In genomic region chr19:20315543-20315942, GRCh38 we compare ENCODE assay signal across 23 cellular contexts.
DNase-seq lines count a peak whose midpoint lies in the region; ATAC-seq and TF ChIP-seq lines count a peak whose summit lies in the region.
"Had no signal": no experiment of that assay in that cellular context is flagged by ENCODE, and none has a peak within 500 bp of the region (broad histone marks: within the 10 kb centered on the region; RNA-seq: fewer than 3 reads in every experiment).

No MANE protein-coding gene starts in this region.

- intact Hi-C loops in PC-9 (cut with micrococcal nuclease; ENCODE audit: unreplicated experiment) = no loop called here
- intact Hi-C loops in right lobe of liver (cut with DNase I) = no loop called here
- intact Hi-C loops in uterus (cut with DNase I; ENCODE audit: low total_unique reads) = no loop called here

- no peak for ATAC-seq in SK-N-SH treated with all-trans-retinoic acid at 6 μM for 48 hours
- no peak for ATAC-seq in right lobe of liver
- ATAC-seq: Right ventricle myocardium inferior, T-cell had no signal

- TF ChIP-seq CTCF in 22Rv1 (IDR thresholded peaks at IDR 0.05) (no peak), PC-9 (conservative IDR thresholded peaks at IDR 0.05) (no peak), right lobe of liver (IDR thresholded peaks at IDR 0.05) (no peak), uterus (IDR thresholded peaks at IDR 0.05) (no peak)

- no peaks in the 10 kb centered on the region for H4K20me1 ChIP-seq in PC-9 (ENCODE audit: insufficient read depth)

- no peaks in the 10 kb centered on the region for H3F3A ChIP-seq in PC-9 (ENCODE audit: insufficient read depth, low read depth)

- H3K9me3 ChIP-seq in PC-9 (ENCODE audit: insufficient read depth, low read depth) (0 out of 2 replicates have a peak, but pooled peaks cover 4% of the 10 kb centered on the region), right lobe of liver (no peaks in the 10 kb centered on the region), uterus (no peaks in the 10 kb centered on the region)
- H3K9me3 ChIP-seq: BE2C had no signal

- H2AFZ ChIP-seq in PC-9 = no peak overlapping the region

- H3K27ac ChIP-seq in 22Rv1 (peak overlapping the region; percentile 65), PC-9 (no peak overlapping the region), right lobe of liver (no peak overlapping the region), uterus (no peak overlapping the region)
- H3K27ac ChIP-seq: HL-60, KMS-11, Peyer's patch, SK-N-MC had no signal

- H3K4me3 ChIP-seq in PC-9 (no peak overlapping the region), right lobe of liver (no peak overlapping the region), uterus (no peak overlapping the region)
- H3K4me3 ChIP-seq: Peyer's patch, SK-N-MC had no signal

- no peaks in the 10 kb centered on the region for H3K79me2 ChIP-seq in PC-9 (ENCODE audit: low read depth)

- no peaks in the 10 kb centered on the region for H3K4me1 ChIP-seq in PC-9 (replicated peaks; ENCODE audit: insufficient read depth)
- H3K4me1 ChIP-seq in right lobe of liver = no peaks in the 10 kb centered on the region
- no peaks in the 10 kb centered on the region for H3K4me1 ChIP-seq in uterus
- H3K4me1 ChIP-seq: BE2C, Peyer's patch had no signal

- H3K4me2 ChIP-seq in PC-9 = no peak overlapping the region
- H3K4me2 ChIP-seq: KMS-11 had no signal

- no TSS peak for BruUV-seq in PC-9 (replicated peaks; lab: Mats Ljungman, UMichigan)

- peak; percentile 67 for DNase-seq in NCI-H1105 treated with DMSO at 0.1 percent for 48 hours (lab: John Stamatoyannopoulos, UW)
- DNase-seq in NCI-H748 (lab: John Stamatoyannopoulos, UW; ENCODE audit: unreplicated experiment) = peak; percentile 72
- no peak for DNase-seq in PC-9
- DNase-seq in GF-D8 (lab: John Stamatoyannopoulos, UW) = no peak
- DNase-seq in right lobe of liver = no peak
- DNase-seq in uterus = no peak
- DNase-seq: BE2C; CD4-positive, CD25-positive, alpha-beta regulatory T cell; COR-L47; GDM1; H9; NCI-H2029; NCI-H2171; NCI-H446; NCI-H526 treated with DMSO at 0.1 percent for 48 hours; Peyer's patch; T-cell had no signal

- H3K27me3 ChIP-seq in PC-9 (ENCODE audit: insufficient read depth, low read depth) = no peaks in the 10 kb centered on the region
- H3K27me3 ChIP-seq in right lobe of liver = no peaks in the 10 kb centered on the region
- H3K27me3 ChIP-seq in uterus = no peaks in the 10 kb centered on the region
- H3K27me3 ChIP-seq: BE2C, Peyer's patch had no signal

- no peaks in the 10 kb centered on the region for H3K9me2 ChIP-seq in PC-9 (ENCODE audit: insufficient read depth)

- TF ChIP-seq POLR2A in right lobe of liver (IDR thresholded peaks at IDR 0.05) (no peak), uterus (IDR thresholded peaks at IDR 0.05) (no peak)

- CTCF ChIA-PET in PC-9 (lab: Charles Lee) = no interaction called here

- 37% methylated on average over 6 of the region's 6 CpGs for WGBS in right lobe of liver (ENCODE audit: insufficient coverage, low coverage, low lambda C conversion rate, missing lambda C conversion rate)

- POLR2A ChIA-PET in PC-9 (lab: Charles Lee; ENCODE audit: unreplicated experiment) = no interaction called here

- no peaks in the 10 kb centered on the region for H3K36me3 ChIP-seq in PC-9 (ENCODE audit: low read depth)
- no peaks in the 10 kb centered on the region for H3K36me3 ChIP-seq in right lobe of liver
- no peaks in the 10 kb centered on the region for H3K36me3 ChIP-seq in uterus
- H3K36me3 ChIP-seq: BE2C, Peyer's patch had no signal

TF ChIP-seq in SK-N-SH treated with all-trans-retinoic acid at 6 μM for 48 hours, 23 proteins besides CTCF, POLR2A, EP300 and RAD21:
- TF ChIP-seq ZC3H10 (CRISPR knock-in tag; IDR thresholded peaks at IDR 0.05) (no peak), TCF4 (CRISPR knock-in tag; IDR thresholded peaks at IDR 0.05; ENCODE audit: borderline replicate concordance) (peak; percentile 82), TSHZ2 (CRISPR knock-in tag; IDR thresholded peaks at IDR 0.05) (peak; percentile 80; the same call in 1 of the 2 replicates), ZFP30 (CRISPR knock-in tag; IDR thresholded peaks at IDR 0.05) (no peak), SNAI2 (CRISPR knock-in tag; IDR thresholded peaks at IDR 0.05) (no peak), PPARA (CRISPR knock-in tag; IDR thresholded peaks at IDR 0.05; ENCODE audit: borderline replicate concordance) (no peak), ZFP3 (CRISPR knock-in tag; IDR thresholded peaks at IDR 0.05) (no peak), BACH2 (CRISPR knock-in tag; IDR thresholded peaks at IDR 0.05; ENCODE audit: borderline replicate concordance) (no peak), RARB (CRISPR knock-in tag; IDR thresholded peaks at IDR 0.05) (no peak)
- TF ChIP-seq, protein P1, sequence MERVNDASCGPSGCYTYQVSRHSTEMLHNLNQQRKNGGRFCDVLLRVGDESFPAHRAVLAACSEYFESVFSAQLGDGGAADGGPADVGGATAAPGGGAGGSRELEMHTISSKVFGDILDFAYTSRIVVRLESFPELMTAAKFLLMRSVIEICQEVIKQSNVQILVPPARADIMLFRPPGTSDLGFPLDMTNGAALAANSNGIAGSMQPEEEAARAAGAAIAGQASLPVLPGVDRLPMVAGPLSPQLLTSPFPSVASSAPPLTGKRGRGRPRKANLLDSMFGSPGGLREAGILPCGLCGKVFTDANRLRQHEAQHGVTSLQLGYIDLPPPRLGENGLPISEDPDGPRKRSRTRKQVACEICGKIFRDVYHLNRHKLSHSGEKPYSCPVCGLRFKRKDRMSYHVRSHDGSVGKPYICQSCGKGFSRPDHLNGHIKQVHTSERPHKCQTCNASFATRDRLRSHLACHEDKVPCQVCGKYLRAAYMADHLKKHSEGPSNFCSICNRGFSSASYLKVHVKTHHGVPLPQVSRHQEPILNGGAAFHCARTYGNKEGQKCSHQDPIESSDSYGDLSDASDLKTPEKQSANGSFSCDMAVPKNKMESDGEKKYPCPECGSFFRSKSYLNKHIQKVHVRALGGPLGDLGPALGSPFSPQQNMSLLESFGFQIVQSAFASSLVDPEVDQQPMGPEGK (CRISPR knock-in tag; IDR thresholded peaks at IDR 0.05; ENCODE audit: borderline replicate concordance) = no peak
- TF ChIP-seq, protein P2, sequence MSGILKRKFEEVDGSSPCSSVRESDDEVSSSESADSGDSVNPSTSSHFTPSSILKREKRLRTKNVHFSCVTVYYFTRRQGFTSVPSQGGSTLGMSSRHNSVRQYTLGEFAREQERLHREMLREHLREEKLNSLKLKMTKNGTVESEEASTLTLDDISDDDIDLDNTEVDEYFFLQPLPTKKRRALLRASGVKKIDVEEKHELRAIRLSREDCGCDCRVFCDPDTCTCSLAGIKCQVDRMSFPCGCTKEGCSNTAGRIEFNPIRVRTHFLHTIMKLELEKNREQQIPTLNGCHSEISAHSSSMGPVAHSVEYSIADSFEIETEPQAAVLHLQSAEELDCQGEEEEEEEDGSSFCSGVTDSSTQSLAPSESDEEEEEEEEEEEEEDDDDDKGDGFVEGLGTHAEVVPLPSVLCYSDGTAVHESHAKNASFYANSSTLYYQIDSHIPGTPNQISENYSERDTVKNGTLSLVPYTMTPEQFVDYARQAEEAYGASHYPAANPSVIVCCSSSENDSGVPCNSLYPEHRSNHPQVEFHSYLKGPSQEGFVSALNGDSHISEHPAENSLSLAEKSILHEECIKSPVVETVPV (CRISPR knock-in tag; IDR thresholded peaks at IDR 0.05) = 0 out of 2 replicates have a peak, but pooled peaks have one; percentile 22
- TF ChIP-seq, protein P3, sequence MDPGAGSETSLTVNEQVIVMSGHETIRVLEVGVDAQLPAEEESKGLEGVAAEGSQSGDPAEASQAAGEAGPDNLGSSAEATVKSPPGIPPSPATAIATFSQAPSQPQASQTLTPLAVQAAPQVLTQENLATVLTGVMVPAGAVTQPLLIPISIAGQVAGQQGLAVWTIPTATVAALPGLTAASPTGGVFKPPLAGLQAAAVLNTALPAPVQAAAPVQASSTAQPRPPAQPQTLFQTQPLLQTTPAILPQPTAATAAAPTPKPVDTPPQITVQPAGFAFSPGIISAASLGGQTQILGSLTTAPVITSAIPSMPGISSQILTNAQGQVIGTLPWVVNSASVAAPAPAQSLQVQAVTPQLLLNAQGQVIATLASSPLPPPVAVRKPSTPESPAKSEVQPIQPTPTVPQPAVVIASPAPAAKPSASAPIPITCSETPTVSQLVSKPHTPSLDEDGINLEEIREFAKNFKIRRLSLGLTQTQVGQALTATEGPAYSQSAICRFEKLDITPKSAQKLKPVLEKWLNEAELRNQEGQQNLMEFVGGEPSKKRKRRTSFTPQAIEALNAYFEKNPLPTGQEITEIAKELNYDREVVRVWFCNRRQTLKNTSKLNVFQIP (CRISPR knock-in tag; IDR thresholded peaks at IDR 0.05; ENCODE audit: borderline replicate concordance, low read depth) = no peak

Comparison
In these comparisons a context has a peak if more than half of its experiments do, and no peak if none do; other contexts are left out.
1. DNase-seq: peak in NCI-H1105 treated with DMSO at 0.1 percent for 48 hours (single experiment) and NCI-H748 (single experiment); none in PC-9 (0 of 2), GF-D8 (single experiment), right lobe of liver (0 of 3) and uterus (0 of 2).